In the genomic region with DNA sequence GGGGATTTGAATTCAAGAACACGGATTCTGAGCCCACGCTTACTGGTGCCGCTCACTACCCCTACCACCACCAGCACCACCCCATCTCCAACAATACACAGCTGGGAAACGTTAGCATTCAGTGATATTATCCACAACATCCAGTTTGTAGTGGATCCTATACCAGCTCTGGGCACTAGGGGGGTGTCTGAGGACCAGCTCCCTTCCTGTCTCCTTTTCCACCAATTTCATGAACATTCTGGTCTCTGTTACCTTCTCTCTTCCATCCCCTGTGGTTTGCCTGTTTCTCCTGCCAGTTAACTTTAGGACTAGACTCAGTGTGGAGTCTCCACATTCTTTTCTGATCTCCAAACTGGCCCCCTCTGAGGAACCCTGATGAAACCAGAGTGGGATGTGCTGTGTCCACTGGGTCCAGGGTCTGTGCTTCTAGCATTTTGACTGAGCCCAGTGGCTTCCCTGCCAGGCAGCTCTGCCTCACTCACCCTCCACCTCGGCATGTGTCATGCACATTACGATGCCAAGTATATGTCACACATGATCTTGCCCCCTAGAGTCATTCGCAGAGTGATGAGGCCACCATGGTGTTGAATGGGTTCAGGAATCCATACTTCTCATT, we compare ENCODE assay signal across 9 cellular contexts.
DNase-seq lines count a peak whose midpoint lies in the region; ATAC-seq and TF ChIP-seq lines count a peak whose summit lies in the region.
"Had no signal": no experiment of that assay in that cellular context is flagged by ENCODE, and none has a peak within 500 bp of the region (broad histone marks: within the 10 kb centered on the region; RNA-seq: fewer than 3 reads in every experiment).

No MANE protein-coding gene starts in this region.

- peak; percentile 24; the same call in 1 of the 2 replicates for TF ChIP-seq RAD21 in IMR-90 (IDR thresholded peaks at IDR 0.05; ENCODE audit: low read length)

- no peak overlapping the region for H3K9ac ChIP-seq in IMR-90 (ENCODE audit: low read depth, low read length)

- peak; percentile 58 for TF ChIP-seq CTCF in GM12865 (IDR thresholded peaks at IDR 0.05; ENCODE audit: insufficient read depth, low read depth, low read length, missing control alignments)
- TF ChIP-seq CTCF in IMR-90 (conservative IDR thresholded peaks at IDR 0.05; ENCODE audit: low read depth, low read length): peak; percentile 37; the same call in 1 of the 2 replicates
- TF ChIP-seq CTCF in osteoblast (IDR thresholded peaks at IDR 0.05; ENCODE audit: extremely low read depth, low read depth, low read length): peak; percentile 54

- intact Hi-C loops in IMR-90 (cut with micrococcal nuclease): no loop called here

- H3K4me2 ChIP-seq in IMR-90 (ENCODE audit: low read depth, low read length): no peak overlapping the region
- no peak overlapping the region for H3K4me2 ChIP-seq in osteoblast (ENCODE audit: insufficient read depth, low read length)

- H3K79me2 ChIP-seq in osteoblast (ENCODE audit: insufficient read depth, low read length): no peaks in the 10 kb centered on the region

- no peak overlapping the region for H2AFZ ChIP-seq in IMR-90 (replicated peaks; ENCODE audit: low read length, poor library complexity)
- no peak overlapping the region for H2AFZ ChIP-seq in osteoblast (ENCODE audit: low read length)

- H3K36me3 ChIP-seq in IMR-90 (ENCODE audit: control insufficient read depth, insufficient read depth, low read length) (no peaks in the 10 kb centered on the region), osteoblast (ENCODE audit: insufficient read depth, low read length) (no peaks in the 10 kb centered on the region)

- H2AK5ac ChIP-seq in IMR-90 (ENCODE audit: low read depth, low read length): no peak overlapping the region

- no peak overlapping the region for H3K18ac ChIP-seq in IMR-90 (ENCODE audit: low read depth, low read length)

- H3K27me3 ChIP-seq in IMR-90 (ENCODE audit: control insufficient read depth, insufficient read depth, low read length): peaks cover 5% of the 10 kb centered on the region
- no peaks in the 10 kb centered on the region for H3K27me3 ChIP-seq in osteoblast (ENCODE audit: insufficient read depth, low read length)

- in situ Hi-C loops in IMR-90 (cut with MboI; ENCODE audit: low sequenced_read_pairs): no loop called here

- POLR2A ChIA-PET in IMR-90 (lab: Charles Lee; ENCODE audit: unreplicated experiment): no interaction called here

- H2BK120ac ChIP-seq in IMR-90 (ENCODE audit: low read depth, low read length): no peak overlapping the region

- dilution Hi-C loops in IMR-90 (cut with HindIII; ENCODE audit: low sequenced_read_pairs, unreplicated experiment): no loop called here

- no peak overlapping the region for H4K8ac ChIP-seq in IMR-90 (ENCODE audit: low read depth in 2 of 2, low read length in 2 of 2)

- BruUV-seq in IMR-90 (replicated peaks; lab: Mats Ljungman, UMichigan): no TSS peak

- CTCF ChIA-PET in IMR-90 (lab: Yijun Ruan, JAX): interaction anchor here (0.6 to 1.5 kb wide), 3 partner anchors 9 to 583 kb away, joined by 3 read pairs; no protein-coding TSS in a partner anchor

- DNase-seq in GM12865 (ENCODE audit: low read depth) (no peak), IMR-90 (peak; percentile 4), cerebellar cortex (ENCODE audit: low spot score) (peak; percentile 2), osteoblast (ENCODE audit: insufficient read length, low spot score, missing footprints) (no peak), NOMO-1 treated with DMSO at 0.1 percent for 48 hours (lab: John Stamatoyannopoulos, UW; ENCODE audit: unreplicated experiment) (no peak), NCI-H2107 treated with DMSO at 0.1 percent for 48 hours (lab: John Stamatoyannopoulos, UW; ENCODE audit: unreplicated experiment) (no peak)
- DNase-seq: NCI-H2107 had no signal

- H3K79me1 ChIP-seq in IMR-90 (ENCODE audit: low read depth in 1 of 2, low read length in 2 of 2): no peaks in the 10 kb centered on the region

- no peak overlapping the region for H2BK5ac ChIP-seq in IMR-90 (ENCODE audit: low read depth, low read length, poor library complexity, severe bottlenecking)

- H3K23ac ChIP-seq in IMR-90 (ENCODE audit: low read depth, low read length): no peak overlapping the region

- no peak overlapping the region for H4K5ac ChIP-seq in IMR-90 (ENCODE audit: low read depth, low read length)

- TF ChIP-seq POLR2A in IMR-90 (IDR thresholded peaks at IDR 0.05; ENCODE audit: low read depth, low read length): no peak

- H3K9me1 ChIP-seq in IMR-90 (ENCODE audit: insufficient read depth, low read length): no peaks in the 10 kb centered on the region

- no peak overlapping the region for H3K56ac ChIP-seq in IMR-90 (ENCODE audit: extremely low read depth, insufficient read depth, low read length)

- H2BK15ac ChIP-seq in IMR-90 (ENCODE audit: low read depth, low read length): no peak overlapping the region

- no peak overlapping the region for H3K4ac ChIP-seq in IMR-90 (ENCODE audit: low read depth, low read length)

- H3K9me3 ChIP-seq in IMR-90 (ENCODE audit: control insufficient read depth, insufficient read depth, low read length): no peaks in the 10 kb centered on the region
- H3K9me3 ChIP-seq in osteoblast (ENCODE audit: low read depth, low read length): no peaks in the 10 kb centered on the region

- no peak overlapping the region for H2BK20ac ChIP-seq in IMR-90 (ENCODE audit: low read depth, low read length)

- ATAC-seq in IMR-90 (ENCODE audit: low read depth): no peak; the same call in 1 of the 2 replicates
- ATAC-seq in GM19452 (IDR thresholded peaks at IDR 0.05; ENCODE audit: unreplicated experiment): no peak
- no peak for ATAC-seq in HG02759 (IDR thresholded peaks at IDR 0.05; ENCODE audit: unreplicated experiment)

- H4K20me1 ChIP-seq in IMR-90 (ENCODE audit: insufficient read depth, low read length): no peaks in the 10 kb centered on the region
- no peaks in the 10 kb centered on the region for H4K20me1 ChIP-seq in osteoblast (ENCODE audit: insufficient read depth, low read length)

- H3K4me1 ChIP-seq in IMR-90 (ENCODE audit: control insufficient read depth, insufficient read depth, low read length) (no peaks in the 10 kb centered on the region), osteoblast (ENCODE audit: insufficient read depth, low read length) (no peaks in the 10 kb centered on the region)

- H3K14ac ChIP-seq in IMR-90 (replicated peaks; ENCODE audit: low read depth, low read length): no peak overlapping the region

- no peak overlapping the region for H2AK9ac ChIP-seq in IMR-90 (replicated peaks; ENCODE audit: low read depth, low read length, poor library complexity)

- 44% methylated on average over 5 of the region's 7 CpGs; no CpG with 5 or more reads in 1 of the 2 experiments for WGBS in IMR-90 (ENCODE audit: extremely low coverage in 2 of 2, insufficient read length in 1 of 2), 2 experiments

- no peak overlapping the region for H3K27ac ChIP-seq in IMR-90 (ENCODE audit: insufficient read depth, low read length)
- H3K27ac ChIP-seq in osteoblast (ENCODE audit: low read depth, low read length): no peak overlapping the region

- H3K4me3 ChIP-seq in GM12865 (ENCODE audit: low read depth, low read length): no peak overlapping the region
- no peak overlapping the region for H3K4me3 ChIP-seq in IMR-90 (ENCODE audit: insufficient read depth, low read depth, low read length)
- no peak overlapping the region for H3K4me3 ChIP-seq in osteoblast (ENCODE audit: insufficient read depth, low read length)

- no peak overlapping the region for H4K91ac ChIP-seq in IMR-90 (ENCODE audit: insufficient read depth, low read depth, low read length)

TF ChIP-seq in IMR-90, 13 proteins besides CTCF, POLR2A, EP300 and RAD21:
- TF ChIP-seq NFE2L2 (IDR thresholded peaks at IDR 0.05; ENCODE audit: low read depth, low read length) (no peak), SMC3 (IDR thresholded peaks at IDR 0.05; ENCODE audit: low read depth, low read length) (0 out of 2 replicates have a peak, but pooled peaks have one; percentile 16)
TF ChIP-seq in IMR-90: peak in this region for 1.

Comparison
In these comparisons a context has a peak if more than half of its experiments do, and no peak if none do; other contexts are left out.
1. DNase-seq: peak in IMR-90 (single experiment) and cerebellar cortex (single experiment); none in GM12865 (single experiment), osteoblast (single experiment), NOMO-1 treated with DMSO at 0.1 percent for 48 hours (single experiment) and NCI-H2107 treated with DMSO at 0.1 percent for 48 hours (single experiment).
2. Peak in every context shown above with its lines, with median percentiles within 50 percentile points of each other: CTCF ChIP-seq.